In the genomic region with DNA sequence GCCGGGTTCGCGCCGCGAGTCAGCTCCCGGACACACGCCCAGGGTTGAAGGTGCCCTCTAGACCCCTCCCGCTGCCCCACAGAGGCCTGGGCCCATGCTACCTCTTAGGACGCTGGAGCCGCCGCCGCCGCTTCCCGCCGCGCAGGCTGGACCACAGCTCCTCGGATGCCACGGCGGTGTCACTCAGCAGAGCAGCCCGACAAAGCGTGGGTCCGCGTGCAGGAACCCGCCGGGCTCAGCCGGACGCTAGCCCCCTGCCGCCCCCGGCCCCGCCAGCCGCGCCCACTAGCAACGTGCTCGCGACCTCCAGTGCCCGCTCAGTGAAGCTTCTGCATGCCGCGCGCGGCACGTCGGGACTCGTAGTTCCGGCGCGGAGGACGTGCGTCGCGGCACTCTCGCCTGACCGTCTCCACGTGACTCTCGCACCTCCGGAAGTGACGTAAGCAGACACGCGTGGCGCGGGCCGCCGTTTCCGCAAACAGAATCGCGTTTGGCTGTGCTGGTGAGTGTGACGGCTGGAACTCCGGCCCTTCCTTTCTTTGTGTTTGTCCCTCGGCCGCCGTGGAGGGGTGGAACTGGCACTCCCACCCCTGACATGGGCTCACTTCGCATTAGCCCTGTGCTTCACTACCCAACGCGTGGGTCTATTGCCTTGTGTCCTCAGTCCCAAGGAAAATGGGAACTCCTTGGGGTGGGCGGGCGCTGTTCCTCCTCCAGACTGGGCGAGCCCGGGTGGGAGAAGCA, we compare ENCODE assay signal across 1 cellular context.
TF ChIP-seq lines count a peak whose summit lies in the region.

A gene with protein sequence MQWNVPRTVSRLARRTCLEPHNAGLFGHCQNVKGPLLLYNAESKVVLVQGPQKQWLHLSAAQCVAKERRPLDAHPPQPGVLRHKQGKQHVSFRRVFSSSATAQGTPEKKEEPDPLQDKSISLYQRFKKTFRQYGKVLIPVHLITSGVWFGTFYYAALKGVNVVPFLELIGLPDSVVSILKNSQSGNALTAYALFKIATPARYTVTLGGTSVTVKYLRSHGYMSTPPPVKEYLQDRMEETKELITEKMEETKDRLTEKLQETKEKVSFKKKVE (minus strand): TSS at position 331 of the 744 bp plus-strand sequence. CDS start 44,481 bp downstream, outside the sequence.
Gene RNMT (plus strand): TSS at position 446 of the 744 bp plus-strand sequence. CDS start 4,845 bp downstream, outside the sequence.

TF ChIP-seq in HepG2, 621 proteins besides CTCF, POLR2A, EP300 and RAD21 (continued from another document and continues in another):
- TF ChIP-seq PRDM15 (CRISPR knock-in tag; IDR thresholded peaks at IDR 0.05), result peak; percentile 55; the same call in 1 of the 2 replicates
- TF ChIP-seq ZBTB20 (CRISPR knock-in tag; IDR thresholded peaks at IDR 0.05; ENCODE audit: borderline replicate concordance, low read depth), result no peak; the same call in 1 of the 2 replicates
- TF ChIP-seq, protein P1, sequence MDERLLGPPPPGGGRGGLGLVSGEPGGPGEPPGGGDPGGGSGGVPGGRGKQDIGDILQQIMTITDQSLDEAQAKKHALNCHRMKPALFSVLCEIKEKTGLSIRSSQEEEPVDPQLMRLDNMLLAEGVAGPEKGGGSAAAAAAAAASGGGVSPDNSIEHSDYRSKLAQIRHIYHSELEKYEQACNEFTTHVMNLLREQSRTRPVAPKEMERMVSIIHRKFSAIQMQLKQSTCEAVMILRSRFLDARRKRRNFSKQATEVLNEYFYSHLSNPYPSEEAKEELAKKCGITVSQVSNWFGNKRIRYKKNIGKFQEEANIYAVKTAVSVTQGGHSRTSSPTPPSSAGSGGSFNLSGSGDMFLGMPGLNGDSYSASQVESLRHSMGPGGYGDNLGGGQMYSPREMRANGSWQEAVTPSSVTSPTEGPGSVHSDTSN (CRISPR knock-in tag; IDR thresholded peaks at IDR 0.05), result no peak
- peak; percentile 99 for TF ChIP-seq ARNTL (CRISPR knock-in tag; IDR thresholded peaks at IDR 0.05)
- TF ChIP-seq KDM5B (CRISPR knock-in tag; IDR thresholded peaks at IDR 0.05; ENCODE audit: borderline replicate concordance), result peak; percentile 93; the same call in 1 of the 2 replicates
- TF ChIP-seq NFE2L2 (IDR thresholded peaks at IDR 0.05; ENCODE audit: low read length), result no peak
- TF ChIP-seq ZNF792 (CRISPR knock-in tag; IDR thresholded peaks at IDR 0.05), result 0 out of 2 replicates have a peak, but pooled peaks have one; percentile 48
- TF ChIP-seq, protein P2, sequence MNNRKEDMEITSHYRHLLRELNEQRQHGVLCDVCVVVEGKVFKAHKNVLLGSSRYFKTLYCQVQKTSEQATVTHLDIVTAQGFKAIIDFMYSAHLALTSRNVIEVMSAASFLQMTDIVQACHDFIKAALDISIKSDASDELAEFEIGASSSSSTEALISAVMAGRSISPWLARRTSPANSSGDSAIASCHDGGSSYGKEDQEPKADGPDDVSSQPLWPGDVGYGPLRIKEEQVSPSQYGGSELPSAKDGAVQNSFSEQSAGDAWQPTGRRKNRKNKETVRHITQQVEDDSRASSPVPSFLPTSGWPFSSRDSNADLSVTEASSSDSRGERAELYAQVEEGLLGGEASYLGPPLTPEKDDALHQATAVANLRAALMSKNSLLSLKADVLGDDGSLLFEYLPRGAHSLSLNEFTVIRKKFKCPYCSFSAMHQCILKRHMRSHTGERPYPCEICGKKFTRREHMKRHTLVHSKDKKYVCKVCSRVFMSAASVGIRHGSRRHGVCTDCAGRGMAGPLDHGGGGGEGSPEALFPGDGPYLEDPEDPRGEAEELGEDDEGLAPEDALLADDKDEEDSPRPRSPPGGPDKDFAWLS (CRISPR knock-in tag; IDR thresholded peaks at IDR 0.05; ENCODE audit: borderline replicate concordance), result 0 out of 2 replicates have a peak, but pooled peaks have one; percentile 20
- TF ChIP-seq WIZ (CRISPR knock-in tag; IDR thresholded peaks at IDR 0.05), result no peak
- TF ChIP-seq ZNF644 (CRISPR knock-in tag; IDR thresholded peaks at IDR 0.05; ENCODE audit: low read depth), result no peak
- TF ChIP-seq SATB2 (CRISPR knock-in tag; IDR thresholded peaks at IDR 0.05), result peak; percentile 74; the same call in 1 of the 2 replicates
- TF ChIP-seq, protein P3, sequence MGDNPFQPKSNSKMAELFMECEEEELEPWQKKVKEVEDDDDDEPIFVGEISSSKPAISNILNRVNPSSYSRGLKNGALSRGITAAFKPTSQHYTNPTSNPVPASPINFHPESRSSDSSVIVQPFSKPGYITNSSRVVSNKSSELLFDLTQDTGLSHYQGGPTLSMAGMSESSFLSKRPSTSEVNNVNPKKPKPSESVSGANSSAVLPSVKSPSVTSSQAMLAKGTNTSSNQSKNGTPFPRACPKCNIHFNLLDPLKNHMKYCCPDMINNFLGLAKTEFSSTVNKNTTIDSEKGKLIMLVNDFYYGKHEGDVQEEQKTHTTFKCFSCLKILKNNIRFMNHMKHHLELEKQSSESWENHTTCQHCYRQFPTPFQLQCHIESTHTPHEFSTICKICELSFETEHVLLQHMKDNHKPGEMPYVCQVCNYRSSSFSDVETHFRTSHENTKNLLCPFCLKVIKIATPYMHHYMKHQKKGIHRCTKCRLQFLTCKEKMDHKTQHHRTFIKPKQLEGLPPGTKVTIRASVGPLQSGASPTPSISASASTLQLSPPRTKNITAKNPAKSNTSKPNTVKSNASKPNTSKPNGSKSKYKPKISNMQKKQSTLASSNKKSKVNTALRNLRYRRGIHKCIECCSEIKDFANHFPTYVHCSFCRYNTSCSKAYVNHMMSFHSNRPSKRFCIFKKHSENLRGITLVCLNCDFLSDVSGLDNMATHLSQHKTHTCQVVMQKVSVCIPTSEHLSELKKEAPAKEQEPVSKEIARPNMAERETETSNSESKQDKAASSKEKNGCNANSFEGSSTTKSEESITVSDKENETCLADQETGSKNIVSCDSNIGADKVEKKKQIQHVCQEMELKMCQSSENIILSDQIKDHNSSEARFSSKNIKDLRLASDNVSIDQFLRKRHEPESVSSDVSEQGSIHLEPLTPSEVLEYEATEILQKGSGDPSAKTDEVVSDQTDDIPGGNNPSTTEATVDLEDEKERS (CRISPR knock-in tag; IDR thresholded peaks at IDR 0.05), result peak; percentile 54
- TF ChIP-seq ARNT2 (CRISPR knock-in tag; IDR thresholded peaks at IDR 0.05; ENCODE audit: low read depth), result peak; percentile 93
- TF ChIP-seq NPAS2 (CRISPR knock-in tag; IDR thresholded peaks at IDR 0.05; ENCODE audit: borderline replicate concordance), result peak; percentile 84; the same call in 1 of the 2 replicates
- no peak; the same call in 1 of the 2 replicates for TF ChIP-seq HMGXB3 (CRISPR knock-in tag; IDR thresholded peaks at IDR 0.05; ENCODE audit: borderline replicate concordance)
- no peak for TF ChIP-seq MAFF (IDR thresholded peaks at IDR 0.05; ENCODE audit: low read depth, low read length)
- TF ChIP-seq, protein P4, sequence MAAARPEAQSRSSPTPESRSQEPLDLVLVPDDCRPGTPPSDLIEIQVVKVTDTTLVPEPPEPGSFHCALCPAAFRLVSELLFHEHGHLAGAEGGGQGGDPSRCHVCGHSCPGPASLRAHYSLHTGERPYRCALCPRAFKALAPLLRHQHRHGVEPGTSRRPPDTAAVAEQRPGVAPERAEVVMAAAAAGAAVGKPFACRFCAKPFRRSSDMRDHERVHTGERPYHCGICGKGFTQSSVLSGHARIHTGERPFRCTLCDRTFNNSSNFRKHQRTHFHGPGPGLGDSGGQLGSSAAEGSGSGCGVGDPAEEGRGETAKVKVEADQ (CRISPR knock-in tag; IDR thresholded peaks at IDR 0.05; ENCODE audit: borderline replicate concordance), result peak; percentile 66
- TF ChIP-seq SYNCRIP (IDR thresholded peaks at IDR 0.05; ENCODE audit: insufficient read depth, low read depth, low read length), result no peak
- no peak; the same call in none of the 2 replicates for TF ChIP-seq KLF9 (CRISPR knock-in tag; IDR thresholded peaks at IDR 0.05; ENCODE audit: low read depth)
- 0 out of 2 replicates have a peak, but pooled peaks have one; percentile 45 for TF ChIP-seq ZNF598 (CRISPR knock-in tag; IDR thresholded peaks at IDR 0.05; ENCODE audit: borderline replicate concordance)
- TF ChIP-seq HNRNPH1 (optimal IDR thresholded peaks at IDR 0.05; ENCODE audit: low read depth, low read length), result no peak
- TF ChIP-seq ZNF660 (CRISPR knock-in tag; IDR thresholded peaks at IDR 0.05; ENCODE audit: borderline replicate concordance, low read depth), result no peak
- peak; percentile 67; the same call in 1 of the 2 replicates for TF ChIP-seq ZKSCAN8 (CRISPR knock-in tag; IDR thresholded peaks at IDR 0.05; ENCODE audit: borderline replicate concordance)
- TF ChIP-seq, protein P5, sequence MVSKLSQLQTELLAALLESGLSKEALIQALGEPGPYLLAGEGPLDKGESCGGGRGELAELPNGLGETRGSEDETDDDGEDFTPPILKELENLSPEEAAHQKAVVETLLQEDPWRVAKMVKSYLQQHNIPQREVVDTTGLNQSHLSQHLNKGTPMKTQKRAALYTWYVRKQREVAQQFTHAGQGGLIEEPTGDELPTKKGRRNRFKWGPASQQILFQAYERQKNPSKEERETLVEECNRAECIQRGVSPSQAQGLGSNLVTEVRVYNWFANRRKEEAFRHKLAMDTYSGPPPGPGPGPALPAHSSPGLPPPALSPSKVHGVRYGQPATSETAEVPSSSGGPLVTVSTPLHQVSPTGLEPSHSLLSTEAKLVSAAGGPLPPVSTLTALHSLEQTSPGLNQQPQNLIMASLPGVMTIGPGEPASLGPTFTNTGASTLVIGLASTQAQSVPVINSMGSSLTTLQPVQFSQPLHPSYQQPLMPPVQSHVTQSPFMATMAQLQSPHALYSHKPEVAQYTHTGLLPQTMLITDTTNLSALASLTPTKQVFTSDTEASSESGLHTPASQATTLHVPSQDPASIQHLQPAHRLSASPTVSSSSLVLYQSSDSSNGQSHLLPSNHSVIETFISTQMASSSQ (IDR thresholded peaks at IDR 0.05; ENCODE audit: low read depth), result no peak
- TF ChIP-seq, protein P5 (CRISPR knock-in tag; IDR thresholded peaks at IDR 0.05; ENCODE audit: borderline replicate concordance), result peak; percentile 90
- no peak for TF ChIP-seq ZNF773 (CRISPR knock-in tag; IDR thresholded peaks at IDR 0.05; ENCODE audit: borderline replicate concordance)
- TF ChIP-seq PHF21A (CRISPR knock-in tag; IDR thresholded peaks at IDR 0.05), result no peak; the same call in 1 of the 2 replicates
- TF ChIP-seq ZNF225 (CRISPR knock-in tag; IDR thresholded peaks at IDR 0.05), result peak; percentile 94
- peak; percentile 74; the same call in 1 of the 2 replicates for TF ChIP-seq NFKB2 (CRISPR knock-in tag; IDR thresholded peaks at IDR 0.05; ENCODE audit: borderline replicate concordance)
